Comparison of ENCODE assay signal across 9 cellular contexts in the genomic region with DNA sequence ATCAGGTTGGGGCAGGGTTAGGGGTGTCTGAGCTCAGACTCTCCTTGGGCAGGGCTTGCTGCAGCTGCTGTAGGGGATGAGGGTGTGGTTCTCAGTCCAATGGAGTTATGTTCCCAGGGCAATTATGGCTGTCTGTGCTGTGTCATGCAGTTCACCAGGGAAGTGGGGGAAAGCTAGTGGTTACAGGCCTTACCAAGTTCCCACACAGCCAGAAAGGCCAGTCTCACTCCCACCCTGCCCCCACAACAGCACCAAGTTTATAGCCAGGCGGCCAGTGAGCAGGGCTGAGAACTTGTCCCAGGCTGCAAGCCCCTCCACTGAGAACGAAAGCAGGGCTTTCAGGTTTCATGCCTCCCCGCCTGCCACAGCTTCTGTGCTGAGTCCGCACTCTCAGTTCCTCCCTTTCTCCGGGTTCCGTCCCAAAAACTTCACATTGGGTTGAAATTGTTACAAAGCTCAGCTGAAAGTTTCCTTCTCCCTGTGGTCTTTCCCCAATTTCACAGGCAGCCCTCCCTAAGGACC. TPM values are rescaled to one million over a fixed set of nuclear protein-coding genes. Genes with fewer than 3 reads are reported as not detected.
DNase-seq lines count a peak whose midpoint lies in the region; ATAC-seq, FAIRE-seq and TF ChIP-seq lines count a peak whose summit lies in the region.
"Had no signal": no experiment of that assay in that cellular context is flagged by ENCODE, and none has a peak within 500 bp of the region (broad histone marks: within the 10 kb centered on the region; RNA-seq: fewer than 3 reads in every experiment).

No MANE protein-coding gene starts in this region.

- peak; percentile 24 for FAIRE-seq in GM12892 (lab: Jason Lieb, UNC)

- DNase-seq in GM12892 (ENCODE audit: insufficient read length) (no peak), medulla oblongata (ENCODE audit: extremely low spot score) (peak; percentile 67), ecto neural progenitor cell (ENCODE audit: low spot score) (no peak), NOMO-1 (lab: John Stamatoyannopoulos, UW; ENCODE audit: unreplicated experiment in 2 of 2) (no peak), endothelial cell (ENCODE audit: low spot score) (no peak)
- DNase-seq in natural killer cell treated with Interleukin-12 subunit alpha and Interleukin-12 subunit beta and Interleukin-15 and Interleukin-18, amount 100 ng/mL, for 72 hours (ENCODE audit: low spot score) = no peak
- DNase-seq: upper lobe of left lung had no signal

- TF ChIP-seq CTCF in endothelial cell (IDR thresholded peaks at IDR 0.05; ENCODE audit: unreplicated experiment) = no peak

- H3K27me3 Mint-ChIP-seq in natural killer cell treated with Interleukin-12 subunit alpha and Interleukin-12 subunit beta and Interleukin-15 and Interleukin-18, amount 100 ng/mL, for 72 hours = peaks cover 8 to 22% of the 10 kb centered on the region in 2 donors
- no peaks in the 10 kb centered on the region for H3K27me3 Mint-ChIP-seq in endothelial cell (ENCODE audit: unreplicated experiment)

- peaks cover 4% of the 10 kb centered on the region for H3K36me3 Mint-ChIP-seq in natural killer cell treated with Interleukin-12 subunit alpha and Interleukin-12 subunit beta and Interleukin-15 and Interleukin-18, amount 100 ng/mL, for 72 hours
- no peaks in the 10 kb centered on the region for H3K36me3 Mint-ChIP-seq in endothelial cell (ENCODE audit: low read depth, unreplicated experiment)

- no peak overlapping the region for H3K4me3 Mint-ChIP-seq in natural killer cell treated with Interleukin-12 subunit alpha and Interleukin-12 subunit beta and Interleukin-15 and Interleukin-18, amount 100 ng/mL, for 72 hours
- H3K4me3 Mint-ChIP-seq in endothelial cell (ENCODE audit: unreplicated experiment) = no peak overlapping the region

- H3K4me1 Mint-ChIP-seq in natural killer cell treated with Interleukin-12 subunit alpha and Interleukin-12 subunit beta and Interleukin-15 and Interleukin-18, amount 100 ng/mL, for 72 hours (ENCODE audit: low read depth in 2 of 2) = no peaks in the 10 kb centered on the region
- no peaks in the 10 kb centered on the region for H3K4me1 Mint-ChIP-seq in endothelial cell (ENCODE audit: unreplicated experiment)

- no peaks in the 10 kb centered on the region for H3K9me3 Mint-ChIP-seq in natural killer cell treated with Interleukin-12 subunit alpha and Interleukin-12 subunit beta and Interleukin-15 and Interleukin-18, amount 100 ng/mL, for 72 hours
- H3K9me3 Mint-ChIP-seq in endothelial cell (ENCODE audit: unreplicated experiment) = no peaks in the 10 kb centered on the region

- TF ChIP-seq POLR2A in GM12892 (IDR thresholded peaks at IDR 0.05; ENCODE audit: low read depth, low read length) = no peak

- no peak overlapping the region for H3K27ac Mint-ChIP-seq in natural killer cell treated with Interleukin-12 subunit alpha and Interleukin-12 subunit beta and Interleukin-15 and Interleukin-18, amount 100 ng/mL, for 72 hours
- H3K27ac Mint-ChIP-seq in endothelial cell (ENCODE audit: unreplicated experiment) = no peak overlapping the region

- ATAC-seq in GM21786 (IDR thresholded peaks at IDR 0.05; ENCODE audit: unreplicated experiment) = peak; percentile 88
- peak; percentile 81 for ATAC-seq in HG03565 (IDR thresholded peaks at IDR 0.05; ENCODE audit: unreplicated experiment)
- no peak for ATAC-seq in natural killer cell treated with Interleukin-12 subunit alpha and Interleukin-12 subunit beta and Interleukin-15 and Interleukin-18, amount 100 ng/mL, for 72 hours

RNA-seq across cellular contexts. Expression of gene CPOX, which starts 19.6 kb away (rescaled TPM):
- 91.8 TPM for polyA plus RNA-seq in GM12892 (2012; ENCODE audit: missing spikeins)
- total RNA-seq in natural killer cell treated with Interleukin-12 subunit alpha and Interleukin-12 subunit beta and Interleukin-15 and Interleukin-18, amount 100 ng/mL, for 72 hours = 10 to 100 TPM; 35.7 to 84.3 TPM
- total RNA-seq in endothelial cell (ENCODE audit: unreplicated experiment) = 21.5 TPM

Comparison
In these comparisons a context has a peak if more than half of its experiments do, and no peak if none do; other contexts are left out.
1. ATAC-seq: peak in GM21786 (single experiment) and HG03565 (single experiment); none in natural killer cell treated with Interleukin-12 subunit alpha and Interleukin-12 subunit beta and Interleukin-15 and Interleukin-18, amount 100 ng/mL, for 72 hours (0 of 2).